Comparison of ENCODE assay signal across 8 cellular contexts in genomic region chr16:29995911-29996772, GRCh38. TPM values are rescaled to one million over a fixed set of nuclear protein-coding genes. Genes with fewer than 3 reads are reported as not detected.
A peak's percentile ranks its signal among the peaks of the same experiment; 100 is the strongest.
DNase-seq lines count a peak whose midpoint lies in the region; ATAC-seq and TF ChIP-seq lines count a peak whose summit lies in the region.

Gene INO80E (plus strand): TSS chr16:29996241. CDS start chr16:29996311, 70 bp downstream.

- no peaks in the 10 kb centered on the region for H3K27me3 ChIP-seq in BE2C
- no peaks in the 10 kb centered on the region for H3K27me3 ChIP-seq in colonic mucosa
- H3K27me3 ChIP-seq in layer of hippocampus (ENCODE audit: control insufficient read depth, insufficient read depth, low read length): no peaks in the 10 kb centered on the region

- TF ChIP-seq CTCF in BE2C (IDR thresholded peaks at IDR 0.05; ENCODE audit: low read depth, low read length) (no peak), colonic mucosa (IDR thresholded peaks at IDR 0.05) (no peak)

- peak within 1 kb of the TSS; percentile 77 to 95 for H3K9ac ChIP-seq in colonic mucosa (ENCODE audit: low read depth in 2 of 2, low read length in 2 of 2)

- H3K4me1 ChIP-seq in BE2C (no peaks in the 10 kb centered on the region), colonic mucosa (peaks cover 4% of the 10 kb centered on the region)

- peak within 1 kb of the TSS; percentile 94 for H3K27ac ChIP-seq in colonic mucosa
- H3K27ac ChIP-seq in layer of hippocampus (ENCODE audit: low read depth, low read length): peak within 1 kb of the TSS; percentile 97

- peak within 1 kb of the TSS; percentile 94 for H3K4me3 ChIP-seq in BE2C (ENCODE audit: low read depth, low read length)
- peak within 1 kb of the TSS; percentile 78 for H3K4me3 ChIP-seq in colonic mucosa

- peak; percentile 90 for ATAC-seq in HG03442 (IDR thresholded peaks at IDR 0.05; ENCODE audit: unreplicated experiment)

- no peaks in the 10 kb centered on the region for H3K9me3 ChIP-seq in BE2C
- no peaks in the 10 kb centered on the region for H3K9me3 ChIP-seq in colonic mucosa

- H3K36me3 ChIP-seq in BE2C (peaks cover 22% of the 10 kb centered on the region), colonic mucosa (no peaks in the 10 kb centered on the region)

- DNase-seq in BE2C (peak; percentile 99), GM19238 (ENCODE audit: insufficient read length, low spot score) (peak; percentile 100), NCI-H526 (lab: John Stamatoyannopoulos, UW) (peak; percentile 89 to 98), colonic mucosa (peak; percentile 99)
- peak; percentile 100 for DNase-seq in activated CD4-positive, alpha-beta T cell treated with anti-CD3 and anti-CD28 coated beads for 48 hours
- DNase-seq in stimulated activated CD4-positive, alpha-beta T cell treated with anti-CD3 and anti-CD28 coated beads, Interleukin-1b, Interleukin-23, amount 100 ng/mL, for 48 hours: peak; percentile 100

- intact Hi-C loops in colonic mucosa (cut with DNase I): no loop called here

RNA-seq across cellular contexts. Expression of gene INO80E, which starts in this region (rescaled TPM):
- 302 TPM for polyA plus RNA-seq in BE2C (2012; ENCODE audit: insufficient read depth, insufficient read length, low read depth)
- total RNA-seq in colonic mucosa: 10 to 100 TPM; 46.9 to 80.2 TPM

Comparison
In these comparisons a context has a peak if more than half of its experiments do, and no peak if none do; other contexts are left out.
1. Peak in every context shown above with its lines: DNase-seq, ATAC-seq, H3K4me3 ChIP-seq and H3K27ac ChIP-seq.